Comparison of ENCODE assay signal across 8 cellular contexts in genomic region chr13:23578411-23579071, GRCh38. TPM values are rescaled to one million over a fixed set of nuclear protein-coding genes. Genes with fewer than 3 reads are reported as not detected.
DNase-seq lines count a peak whose midpoint lies in the region; ATAC-seq lines count a peak whose summit lies in the region.

No MANE protein-coding gene starts in this region.

- peak; percentile 71 for ATAC-seq in GM21825 (IDR thresholded peaks at IDR 0.05; ENCODE audit: unreplicated experiment)

- H3K36me3 ChIP-seq in ES-I3 (ENCODE audit: insufficient read depth, low read length) (no peaks in the 10 kb centered on the region), iPS-15b (ENCODE audit: control insufficient read depth, insufficient read depth, low read length) (no peaks in the 10 kb centered on the region), skeletal muscle satellite cell (ENCODE audit: insufficient read depth, low read length) (no peaks in the 10 kb centered on the region)

- H3K9ac ChIP-seq in ES-I3 (ENCODE audit: low read depth, low read length) (peak overlapping the region; percentile 80; the same call in 1 of the 2 replicates), iPS-15b (ENCODE audit: low read depth, low read length) (peak overlapping the region; percentile 40), skeletal muscle satellite cell (ENCODE audit: low read depth, low read length) (peak overlapping the region; percentile 73)

- peak; percentile 69 for DNase-seq in LHCN-M2 (ENCODE audit: low read depth)
- DNase-seq in T-helper 2 cell, result peak; percentile 42 to 82 (median 50)
- DNase-seq in astrocyte of the hippocampus (ENCODE audit: low read depth, low spot score), result peak; percentile 89
- DNase-seq in G401 (ENCODE audit: low spot score), result no peak

- H3K4me3 ChIP-seq in iPS-15b (ENCODE audit: low read depth, low read length) (peak overlapping the region; percentile 92), skeletal muscle satellite cell (ENCODE audit: low read length) (peak overlapping the region; percentile 89)

- no peaks in the 10 kb centered on the region for H3K4me1 ChIP-seq in ES-I3 (ENCODE audit: insufficient read depth, low read length)
- H3K4me1 ChIP-seq in iPS-15b (ENCODE audit: control insufficient read depth, insufficient read depth, low read length), result peaks cover 5% of the 10 kb centered on the region
- peaks cover 8% of the 10 kb centered on the region for H3K4me1 ChIP-seq in skeletal muscle satellite cell (ENCODE audit: control insufficient read depth, insufficient read depth, low read length)

- in situ Hi-C loops in G401 (cut with HindIII; ENCODE audit: low sequenced_read_pairs), result no loop called here

- H3K27me3 ChIP-seq in iPS-15b (ENCODE audit: control insufficient read depth, insufficient read depth, low read length) (peaks cover 29% of the 10 kb centered on the region), skeletal muscle satellite cell (ENCODE audit: control insufficient read depth, insufficient read depth, low read length) (no peaks in the 10 kb centered on the region)

- H3K4me2 ChIP-seq in skeletal muscle satellite cell (ENCODE audit: low read length), result peak overlapping the region; percentile 95

- H3K9me3 ChIP-seq in ES-I3 (ENCODE audit: control insufficient read depth, insufficient read depth, low read length) (no peaks in the 10 kb centered on the region), iPS-15b (ENCODE audit: control insufficient read depth, insufficient read depth, low read length) (no peaks in the 10 kb centered on the region), skeletal muscle satellite cell (replicated peaks; ENCODE audit: low read length) (no peaks in the 10 kb centered on the region)

RNA-seq across cellular contexts. Expression of gene TNFRSF19, which starts 8.3 kb away (rescaled TPM):
- 34.1 and 37.3 TPM in 2 replicates for total RNA-seq in LHCN-M2 (2014; rRNA removed)
- polyA plus RNA-seq in LHCN-M2 (2012), result 8.6 TPM
- total RNA-seq in skeletal muscle satellite cell (2012; rRNA removed), result 2.3 and 3.1 TPM in 2 replicates
- not detected in 2 replicates for total RNA-seq in G401 (2014; rRNA removed; shearing (Covaris generic))

Comparison
In these comparisons a context has a peak if more than half of its experiments do, and no peak if none do; other contexts are left out.
1. RNA of gene TNFRSF19, which starts 8.3 kb away (total RNA-seq): 34.1 to 37.3 TPM in LHCN-M2; not detected in G401; every median in the first group is over 10 times any median in the second.
2. Peak in every context shown above with its lines, with median percentiles within 50 percentile points of each other: H3K9ac ChIP-seq.